ENCODE assay signal across 2 cellular contexts in genomic region chr14:50288146-50288545, GRCh38.
TF ChIP-seq lines count a peak whose summit lies in the region.

No MANE protein-coding gene starts in this region.

TF ChIP-seq in K562, 482 proteins besides CTCF, POLR2A, EP300 and RAD21 (continues in another document):
- TF ChIP-seq TARDBP (IDR thresholded peaks at IDR 0.05) (no peak), SMC3 (conservative IDR thresholded peaks at IDR 0.05; ENCODE audit: insufficient read depth, low read depth, low read length) (no peak), ZNF449 (CRISPR knock-in tag; IDR thresholded peaks at IDR 0.05) (no peak), XRCC5 (IDR thresholded peaks at IDR 0.05; ENCODE audit: low read depth, low read length) (no peak), PTRF (tag; IDR thresholded peaks at IDR 0.05) (0 out of 2 replicates have a peak, but pooled peaks have one; percentile 22), SMAD4 (CRISPR knock-in tag; conservative IDR thresholded peaks at IDR 0.05) (0 out of 2 replicates have a peak, but pooled peaks have one; percentile 35), ZNF518B (CRISPR knock-in tag; IDR thresholded peaks at IDR 0.05) (no peak), NR2C1 (IDR thresholded peaks at IDR 0.05) (no peak), NR2C1 (tag; IDR thresholded peaks at IDR 0.05) (peak; percentile 48; the same call in 1 of the 2 replicates), RCOR1 (IDR thresholded peaks at IDR 0.05; ENCODE audit: borderline replicate concordance in 1 of 2, low read depth in 2 of 2, low read length in 2 of 2) (no peak), DDX20 (tag; IDR thresholded peaks at IDR 0.05; ENCODE audit: low read depth) (no peak), DMBX1 (CRISPR knock-in tag; IDR thresholded peaks at IDR 0.05; ENCODE audit: borderline replicate concordance) (peak; percentile 69), CBFB (CRISPR knock-in tag; IDR thresholded peaks at IDR 0.05) (no peak), ADNP (tag; IDR thresholded peaks at IDR 0.05) (no peak), ZNF592 (IDR thresholded peaks at IDR 0.05) (peak; percentile 93), ZNF311 (CRISPR knock-in tag; IDR thresholded peaks at IDR 0.05) (peak; percentile 66; the same call in 1 of the 2 replicates), ETS2 (tag; IDR thresholded peaks at IDR 0.05; ENCODE audit: borderline replicate concordance, poor library complexity, severe bottlenecking) (no peak), HOMEZ (CRISPR knock-in tag; IDR thresholded peaks at IDR 0.05) (no peak)

TF ChIP-seq in endothelial cell of umbilical vein, 7 proteins besides CTCF, POLR2A, EP300 and RAD21:
- TF ChIP-seq FOS (IDR thresholded peaks at IDR 0.05; ENCODE audit: borderline replicate concordance, insufficient read depth, low read length): no peak
- no peak for TF ChIP-seq POLR2AphosphoS5 (IDR thresholded peaks at IDR 0.05; ENCODE audit: insufficient read depth, low read depth, low read length)
- no peak for TF ChIP-seq MYC (IDR thresholded peaks at IDR 0.05; ENCODE audit: low read depth, low read length)
- TF ChIP-seq EZH2 (IDR thresholded peaks at IDR 0.05; ENCODE audit: borderline replicate concordance, low read depth, low read length, severe bottlenecking): no peak
- no peak for TF ChIP-seq MAX (IDR thresholded peaks at IDR 0.05; ENCODE audit: insufficient read depth, insufficient read length)
- no peak for TF ChIP-seq JUN (IDR thresholded peaks at IDR 0.05; ENCODE audit: borderline replicate concordance, insufficient read depth, insufficient read length, low read depth)
- TF ChIP-seq GATA2 (IDR thresholded peaks at IDR 0.05; ENCODE audit: insufficient read depth, insufficient read length, low read depth, low read length): no peak
